ENCODE assay signal across 8 cellular contexts in the genomic region with DNA sequence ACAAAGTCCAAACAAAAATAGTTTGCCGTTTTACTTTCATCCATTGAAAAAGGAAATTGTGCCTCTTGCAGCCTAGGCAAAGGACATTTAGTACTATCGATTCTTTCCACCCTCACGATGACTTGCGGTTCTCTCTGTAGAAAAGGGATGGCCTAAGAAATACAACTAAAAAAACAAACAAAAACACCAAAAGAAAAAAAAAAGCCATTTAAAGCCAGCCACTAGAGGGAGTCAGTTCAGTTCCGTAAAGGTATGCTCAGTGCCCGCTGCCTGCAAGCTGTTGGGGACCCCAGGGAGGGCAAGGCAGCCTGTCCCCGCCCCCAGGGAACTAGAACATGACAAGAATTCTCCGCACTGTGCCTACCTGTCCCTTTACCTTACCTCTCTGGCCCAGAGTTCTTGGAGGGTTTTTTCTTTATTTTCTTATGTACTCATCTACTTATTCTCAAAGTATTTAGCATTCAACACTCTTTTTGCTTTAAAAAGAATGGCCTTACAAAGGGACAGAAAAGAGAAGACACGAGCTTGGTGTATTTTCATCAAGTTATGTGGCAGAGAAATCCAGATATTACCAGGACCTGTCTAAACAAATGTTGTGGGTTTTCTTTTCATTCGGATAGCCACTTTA. TPM values are rescaled to one million over a fixed set of nuclear protein-coding genes. Genes with fewer than 3 reads are reported as not detected.
DNase-seq lines count a peak whose midpoint lies in the region; ATAC-seq and TF ChIP-seq lines count a peak whose summit lies in the region.
"Had no signal": no experiment of that assay in that cellular context is flagged by ENCODE, and none has a peak within 500 bp of the region (broad histone marks: within the 10 kb centered on the region; RNA-seq: fewer than 3 reads in every experiment).

No MANE protein-coding gene starts in this region.

- 0 out of 2 replicates have a peak overlapping the region, but pooled peaks have one; percentile 19 for H3K9ac ChIP-seq in iPS-20b (ENCODE audit: low read depth, low read length)

- H3K27ac ChIP-seq in RWPE1, result no peak overlapping the region
- H3K27ac ChIP-seq in ascending aorta, result peak overlapping the region; percentile 75 to 85
- H3K27ac ChIP-seq in iPS-20b (ENCODE audit: low read length), result no peak overlapping the region

- intact Hi-C loops in ascending aorta (cut with DNase I), result loop anchor here (1.0 to 5.0 kb wide), 3 partner anchors 20 to 38 kb away; no protein-coding TSS in a partner anchor

- H3K4me3 ChIP-seq in ascending aorta, result peak overlapping the region; percentile 6 to 10
- H3K4me3 ChIP-seq in iPS-20b (ENCODE audit: low read length), result no peak overlapping the region

- no peaks in the 10 kb centered on the region for H3K27me3 ChIP-seq in ascending aorta
- no peaks in the 10 kb centered on the region for H3K27me3 ChIP-seq in iPS-20b (ENCODE audit: insufficient read depth, low read length)

- no peaks in the 10 kb centered on the region for H3K9me3 ChIP-seq in ascending aorta
- no peaks in the 10 kb centered on the region for H3K9me3 ChIP-seq in iPS-20b (ENCODE audit: insufficient read depth, low read depth, low read length)

- CTCF ChIA-PET in RWPE1 (lab: Yijun Ruan, JAX), result interaction anchor here (0.6 to 2.5 kb wide), 18 partner anchors 9 to 1064 kb away, joined by 3 to 10 read pairs (median 4); no protein-coding TSS in a partner anchor

- H3K36me3 ChIP-seq in ascending aorta, result no peaks in the 10 kb centered on the region
- H3K36me3 ChIP-seq in iPS-20b (ENCODE audit: insufficient read depth, low read depth, low read length), result no peaks in the 10 kb centered on the region

- TF ChIP-seq CTCF in RWPE1 (conservative IDR thresholded peaks at IDR 0.05; ENCODE audit: low read depth) (peak; percentile 92), ascending aorta (IDR thresholded peaks at IDR 0.05) (peak; percentile 30 to 73 (median 72))

- H3K4me1 ChIP-seq in ascending aorta (peaks cover 10 to 38% of the 10 kb centered on the region in 2 donors), iPS-20b (ENCODE audit: insufficient read depth, low read length) (peaks cover 4% of the 10 kb centered on the region; the same call in 1 of the 2 replicates)

- POLR2A ChIA-PET in RWPE1 (lab: Yijun Ruan, JAX; ENCODE audit: low non-redundant PET), result no interaction called here

- DNase-seq in GM03348 (ENCODE audit: low spot score) (peak; percentile 75), RWPE1 (ENCODE audit: low spot score) (peak; percentile 42), ascending aorta (ENCODE audit: low spot score in 2 of 2) (peak in 1 of 2 donors; percentile 73)
- peak; percentile 13 for DNase-seq in stimulated activated CD4-positive, alpha-beta T cell treated with anti-CD3 and anti-CD28 coated beads, Interleukin-2, amount 100 ng/mL, for 4 hours (ENCODE audit: low read depth)

- ATAC-seq in HG02885 (IDR thresholded peaks at IDR 0.05; ENCODE audit: poor library complexity, unreplicated experiment) (peak; percentile 60), GM21737 (IDR thresholded peaks at IDR 0.05; ENCODE audit: unreplicated experiment) (no peak)

RNA-seq across cellular contexts. Expression of a gene that starts 29.9 kb away (rescaled TPM):
- total RNA-seq in ascending aorta, result not detected
- total RNA-seq: subcutaneous adipose tissue had no signal

Comparison
In these comparisons a context has a peak if more than half of its experiments do, and no peak if none do; other contexts are left out.
1. H3K27ac ChIP-seq: peak in ascending aorta (2 of 2); none in RWPE1 (single experiment) and iPS-20b (single experiment).